Comparison of ENCODE assay signal across 8 cellular contexts in the genomic region with DNA sequence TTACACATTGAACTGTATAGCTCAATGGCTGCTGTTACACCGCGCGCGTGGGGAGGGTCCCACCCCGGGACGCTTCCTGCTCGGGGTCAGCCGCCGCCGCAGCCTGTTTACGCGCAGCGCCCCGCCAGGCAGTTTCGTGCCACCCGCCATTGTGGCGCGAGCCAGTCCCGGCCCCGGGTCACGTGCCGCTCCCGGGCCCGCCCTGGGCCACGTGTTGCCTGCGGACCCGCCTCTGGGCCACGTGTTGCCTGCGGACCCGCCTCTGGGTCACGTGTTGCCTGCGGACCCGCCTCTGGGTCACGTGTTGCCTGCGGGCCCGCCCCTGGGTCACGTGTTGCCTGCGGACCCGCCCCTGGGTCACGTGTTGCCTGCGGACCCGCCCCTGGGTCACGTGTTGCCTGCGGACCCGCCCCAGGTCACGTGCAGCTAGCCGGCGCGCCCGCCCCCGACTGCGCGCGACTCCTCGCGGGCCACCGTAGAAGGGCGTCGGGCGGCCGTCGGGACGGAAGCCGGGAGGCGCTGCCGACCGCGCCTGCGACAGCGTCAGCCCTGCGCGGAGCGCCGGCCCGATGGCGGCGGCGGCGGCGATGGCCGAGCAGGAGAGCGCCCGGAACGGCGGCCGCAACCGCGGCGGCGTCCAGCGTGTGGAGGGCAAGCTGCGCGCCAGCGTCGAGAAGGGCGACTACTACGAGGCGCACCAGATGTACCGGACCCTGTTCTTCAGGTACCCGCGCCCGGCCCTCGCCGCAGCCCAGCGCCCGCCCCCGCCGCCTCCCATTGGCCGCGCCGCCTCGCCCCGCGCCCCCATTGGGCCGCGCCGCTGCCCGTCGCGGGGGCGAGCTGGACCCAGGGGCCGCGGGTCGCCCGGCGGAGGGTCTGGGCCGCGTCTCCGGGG. TPM values are rescaled to one million over a fixed set of nuclear protein-coding genes. Genes with fewer than 3 reads are reported as not detected.
DNase-seq lines count a peak whose midpoint lies in the region; ATAC-seq and TF ChIP-seq lines count a peak whose summit lies in the region.

A gene with protein sequence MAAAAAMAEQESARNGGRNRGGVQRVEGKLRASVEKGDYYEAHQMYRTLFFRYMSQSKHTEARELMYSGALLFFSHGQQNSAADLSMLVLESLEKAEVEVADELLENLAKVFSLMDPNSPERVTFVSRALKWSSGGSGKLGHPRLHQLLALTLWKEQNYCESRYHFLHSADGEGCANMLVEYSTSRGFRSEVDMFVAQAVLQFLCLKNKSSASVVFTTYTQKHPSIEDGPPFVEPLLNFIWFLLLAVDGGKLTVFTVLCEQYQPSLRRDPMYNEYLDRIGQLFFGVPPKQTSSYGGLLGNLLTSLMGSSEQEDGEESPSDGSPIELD (plus strand): TSS at position 478 of the 895 bp plus-strand sequence. CDS start 92 bp downstream, at position 570.

- H3K36me3 ChIP-seq in effector memory CD4-positive, alpha-beta T cell (ENCODE audit: control insufficient read depth, insufficient read depth, low read length) = peaks cover 7% of the 10 kb centered on the region

- H3K4me3 ChIP-seq in effector memory CD4-positive, alpha-beta T cell (ENCODE audit: insufficient read depth, low read depth, low read length, poor library complexity, severe bottlenecking) = peak within 1 kb of the TSS; percentile 82

- H3K4me1 Mint-ChIP-seq in CD4-positive, alpha-beta T cell (ENCODE audit: low read depth) = peaks cover 32% of the 10 kb centered on the region
- peaks cover 13% of the 10 kb centered on the region for H3K4me1 Mint-ChIP-seq in memory B cell

- intact Hi-C loops in CD4-positive, alpha-beta T cell (cut with DNase I, micrococcal nuclease) = loop anchor here (5.0 to 10.0 kb wide), 7 partner anchors 62 to 1968 kb away; partner anchors contain the start of genes DNAAF5 (in 1 of the 2), GNA12 (in 1 of the 2) and PRKAR1B (in 1 of the 2)

- H3K27ac ChIP-seq in CD4-positive, alpha-beta T cell (ENCODE audit: low read depth, low read length) = peak within 1 kb of the TSS; percentile 67
- peak within 1 kb of the TSS; percentile 80 for H3K27ac ChIP-seq in effector memory CD4-positive, alpha-beta T cell (ENCODE audit: insufficient read depth, low read length, poor library complexity, severe bottlenecking)

- ATAC-seq in CD4-positive, alpha-beta T cell (ENCODE audit: poor library complexity) = peak; percentile 77
- ATAC-seq in GM19397 (IDR thresholded peaks at IDR 0.05; ENCODE audit: unreplicated experiment) (peak; percentile 76), HG03571 (IDR thresholded peaks at IDR 0.05; ENCODE audit: unreplicated experiment) (peak; percentile 58), memory B cell (ENCODE audit: low read depth) (peak; percentile 76)

- H3K27me3 ChIP-seq in CD4-positive, alpha-beta T cell (ENCODE audit: control insufficient read depth, insufficient read depth, low read length) = no peaks in the 10 kb centered on the region
- no peaks in the 10 kb centered on the region for H3K27me3 ChIP-seq in effector memory CD4-positive, alpha-beta T cell (replicated peaks; ENCODE audit: control insufficient read depth, insufficient read depth, low read length, poor library complexity, severe bottlenecking)

- H3K9me3 Mint-ChIP-seq in CD4-positive, alpha-beta T cell = no peaks in the 10 kb centered on the region
- H3K9me3 Mint-ChIP-seq in memory B cell = no peaks in the 10 kb centered on the region

- POLR2A ChIA-PET in CD4-positive, alpha-beta T cell (lab: Charles Lee) = interaction anchor here (0.7 to 2.3 kb wide), 14 partner anchors 14 to 727 kb away, joined by 3 to 21 read pairs (median 5); partner anchors contain the start of genes COX19, GPR146 and SUN1

- H3K36me3 Mint-ChIP-seq in CD4-positive, alpha-beta T cell (ENCODE audit: low read depth) = peaks cover 37% of the 10 kb centered on the region
- H3K36me3 Mint-ChIP-seq in memory B cell = peaks cover 8% of the 10 kb centered on the region

- DNase-seq in CD4-positive, alpha-beta T cell = peak; percentile 92 to 98 (median 96)
- DNase-seq in NK-92 (lab: John Stamatoyannopoulos, UW; ENCODE audit: unreplicated experiment) (peak; percentile 85), memory B cell (ENCODE audit: low spot score in 2 of 2) (peak; percentile 96 to 98)
- DNase-seq in activated CD8-positive, alpha-beta memory T cell treated with anti-CD3 and anti-CD28 coated beads for 24 hours = peak; percentile 97
- peak; percentile 95 to 98 (median 97) for DNase-seq in effector memory CD4-positive, alpha-beta T cell
- DNase-seq in stimulated activated CD8-positive, alpha-beta memory T cell treated with anti-CD3 and anti-CD28 coated beads, Interleukin-12 subunit alpha, Interleukin-12 subunit beta, amount 100 ng/mL, for 24 hours (ENCODE audit: extremely low read depth) = peak; percentile 88

- TF ChIP-seq CTCF in CD4-positive, alpha-beta T cell (IDR thresholded peaks at IDR 0.05) = no peak

- H3K4me3 Mint-ChIP-seq in CD4-positive, alpha-beta T cell = peak within 1 kb of the TSS; percentile 91
- H3K4me3 Mint-ChIP-seq in memory B cell = peak within 1 kb of the TSS; percentile 99

- H3K27ac Mint-ChIP-seq in CD4-positive, alpha-beta T cell = peak within 1 kb of the TSS; percentile 84
- H3K27ac Mint-ChIP-seq in memory B cell = peak within 1 kb of the TSS; percentile 99

- no peaks in the 10 kb centered on the region for H3K27me3 Mint-ChIP-seq in CD4-positive, alpha-beta T cell
- H3K27me3 Mint-ChIP-seq in memory B cell = no peaks in the 10 kb centered on the region

- CTCF ChIA-PET in CD4-positive, alpha-beta T cell (lab: Charles Lee) = interaction anchor here (1.2 to 1.6 kb wide), 2 partner anchors 90 to 613 kb away, joined by 3 to 8 read pairs; no protein-coding TSS in a partner anchor

- no peaks in the 10 kb centered on the region for H3K9me3 ChIP-seq in CD4-positive, alpha-beta T cell (ENCODE audit: control insufficient read depth, low read length)
- no peaks in the 10 kb centered on the region for H3K9me3 ChIP-seq in effector memory CD4-positive, alpha-beta T cell (ENCODE audit: control insufficient read depth, low read length)

- H3K4me1 ChIP-seq in effector memory CD4-positive, alpha-beta T cell (ENCODE audit: control insufficient read depth, insufficient read depth, low read length, poor library complexity, severe bottlenecking) = peaks cover 18% of the 10 kb centered on the region

RNA-seq across cellular contexts. Expression of the gene that starts here (rescaled TPM):
- total RNA-seq in CD4-positive, alpha-beta T cell = 10 to 100 TPM; 84.4 to 96.4 TPM

Comparison
In these comparisons a context has a peak if more than half of its experiments do, and no peak if none do; other contexts are left out.
1. Peak in every context shown above with its lines: DNase-seq, ATAC-seq, H3K4me3 ChIP-seq and H3K27ac ChIP-seq.